ENCODE assay signal across 8 cellular contexts in the genomic region with DNA sequence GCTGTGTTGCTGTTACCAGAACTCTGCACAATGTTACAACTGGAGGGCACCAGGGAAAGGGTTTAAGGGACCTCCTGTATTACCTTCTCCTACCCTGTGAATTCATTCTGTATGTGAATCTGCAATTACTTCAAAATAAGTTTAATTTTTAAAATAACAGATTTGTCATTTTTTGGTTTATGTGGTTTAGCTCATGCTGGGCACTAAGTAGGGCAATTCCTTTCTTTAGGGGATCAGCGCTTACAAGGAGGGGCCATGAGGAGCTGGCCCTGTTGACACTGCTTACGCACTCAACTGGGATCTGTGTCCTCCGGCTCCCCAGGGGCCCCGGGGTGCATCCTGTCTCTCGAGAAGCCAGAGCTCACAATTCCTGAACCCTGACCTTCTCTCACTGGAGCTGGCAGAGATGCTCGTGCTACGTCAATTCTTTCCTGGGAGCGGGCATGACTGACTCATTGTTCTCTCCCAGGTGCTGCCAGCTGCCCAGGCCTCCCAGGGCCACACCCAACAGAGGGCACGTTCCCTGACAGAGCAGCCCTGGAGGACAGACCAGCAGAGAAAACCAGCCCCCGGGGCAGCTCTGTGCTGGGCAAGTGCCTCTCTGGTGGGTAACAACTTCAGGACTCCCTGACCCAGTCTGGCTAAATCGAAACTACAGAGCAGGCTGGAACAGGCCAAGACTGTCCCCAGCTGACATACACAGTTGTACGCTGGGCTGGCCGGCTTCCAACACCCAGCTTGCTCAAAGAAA. TPM values are rescaled to one million over a fixed set of nuclear protein-coding genes. Genes with fewer than 3 reads are reported as not detected.
DNase-seq lines count a peak whose midpoint lies in the region; ATAC-seq and TF ChIP-seq lines count a peak whose summit lies in the region.

No MANE protein-coding gene starts in this region.

- WGBS in trophoblast cell (ENCODE audit: extremely low coverage, insufficient coverage, insufficient read length): no CpG with 5 or more reads among the region's 13 CpGs

- no peak overlapping the region for H3K9ac ChIP-seq in trophoblast cell (ENCODE audit: low read length)

- no peak overlapping the region for H2AFZ ChIP-seq in trophoblast cell (ENCODE audit: insufficient read depth, low read length, poor library complexity)

- H4K91ac ChIP-seq in trophoblast cell (ENCODE audit: low read depth, low read length): no peak overlapping the region

- H3K4ac ChIP-seq in trophoblast cell (ENCODE audit: low read depth, low read length): peak overlapping the region; percentile 51

- H3K4me1 ChIP-seq in foreskin keratinocyte (peaks cover 42% of the 10 kb centered on the region), trophoblast cell (ENCODE audit: control insufficient read depth in 1 of 2, insufficient read depth in 2 of 2, low read length in 2 of 2) (peaks cover 15 to 24% of the 10 kb centered on the region in 2 experiments)

- H3K79me1 ChIP-seq in trophoblast cell (ENCODE audit: low read length): no peaks in the 10 kb centered on the region

- no peak overlapping the region for H3K23ac ChIP-seq in trophoblast cell (ENCODE audit: low read length)

- H3K9me3 ChIP-seq in trophoblast cell (ENCODE audit: insufficient read depth, low read depth, low read length): peaks cover 2% of the 10 kb centered on the region

- H3K14ac ChIP-seq in trophoblast cell (ENCODE audit: low read length): no peak overlapping the region

- H3K4me2 ChIP-seq in trophoblast cell (ENCODE audit: low read length): no peak overlapping the region

- H3K27me3 ChIP-seq in foreskin keratinocyte (no peaks in the 10 kb centered on the region), trophoblast cell (ENCODE audit: insufficient read depth, low read length) (no peaks in the 10 kb centered on the region)

- no peak overlapping the region for H2BK5ac ChIP-seq in trophoblast cell (ENCODE audit: low read depth, low read length, poor library complexity)

- no peak overlapping the region for H4K12ac ChIP-seq in trophoblast cell (ENCODE audit: low read depth, low read length)

- peaks cover 6 to 57% of the 10 kb centered on the region in 2 donors for H3K27me3 Mint-ChIP-seq in effector memory CD8-positive, alpha-beta T cell

- peaks cover 22% of the 10 kb centered on the region for H3K79me2 ChIP-seq in trophoblast cell (ENCODE audit: control insufficient read depth, insufficient read depth, low read length, poor library complexity)

- H2BK120ac ChIP-seq in trophoblast cell (ENCODE audit: insufficient read depth, low read length, poor library complexity): no peak overlapping the region

- no peak overlapping the region for H3K4me3 Mint-ChIP-seq in effector memory CD8-positive, alpha-beta T cell

- TF ChIP-seq CTCF in foreskin keratinocyte (conservative IDR thresholded peaks at IDR 0.05): no peak

- no peaks in the 10 kb centered on the region for H3K9me3 Mint-ChIP-seq in effector memory CD8-positive, alpha-beta T cell

- no peak overlapping the region for H2BK12ac ChIP-seq in trophoblast cell (ENCODE audit: low read length)

- peak overlapping the region; percentile 40 for H3K18ac ChIP-seq in trophoblast cell (ENCODE audit: low read length)

- peak; percentile 91 for ATAC-seq in foreskin keratinocyte
- ATAC-seq in GM18517 (IDR thresholded peaks at IDR 0.05; ENCODE audit: unreplicated experiment): no peak
- no peak for ATAC-seq in effector memory CD8-positive, alpha-beta T cell (replicated peaks)

- DNase-seq in COR-L47 (lab: John Stamatoyannopoulos, UW) (peak; percentile 81), RPMI7951 (ENCODE audit: low read depth) (peak; percentile 96), foreskin keratinocyte (peak; percentile 93 to 97), trophoblast cell (peak; percentile 55 to 71), retina (no peak), NCI-H1105 treated with DMSO at 0.1 percent for 48 hours (lab: John Stamatoyannopoulos, UW) (no peak)
- DNase-seq in effector memory CD8-positive, alpha-beta T cell: no peak

- H3K27ac ChIP-seq in foreskin keratinocyte: peak overlapping the region; percentile 97
- no peak overlapping the region for H3K27ac ChIP-seq in trophoblast cell (ENCODE audit: low read depth, low read length)

- peak overlapping the region in 1 of 2 donors; percentile 64 for H3K27ac Mint-ChIP-seq in effector memory CD8-positive, alpha-beta T cell

- H3K36me3 Mint-ChIP-seq in effector memory CD8-positive, alpha-beta T cell (ENCODE audit: insufficient read depth): no peaks in the 10 kb centered on the region

- H3K4me3 ChIP-seq in trophoblast cell (ENCODE audit: low read depth, low read length): no peak overlapping the region

- H4K8ac ChIP-seq in trophoblast cell (ENCODE audit: low read depth, low read length): no peak overlapping the region

- H2AK5ac ChIP-seq in trophoblast cell (ENCODE audit: low read length): no peak overlapping the region

- H3K4me1 Mint-ChIP-seq in effector memory CD8-positive, alpha-beta T cell (ENCODE audit: low read depth in 2 of 2): peaks cover 4 to 6% of the 10 kb centered on the region in 2 donors

- H3K36me3 ChIP-seq in trophoblast cell (ENCODE audit: control insufficient read depth in 1 of 2, insufficient read depth in 2 of 2, low read length in 2 of 2): peaks cover 7 to 21% of the 10 kb centered on the region in 2 experiments

RNA-seq across cellular contexts. Expression of a gene that starts 36.8 kb away (rescaled TPM):
- total RNA-seq in RPMI7951 (2014; rRNA removed; shearing (Covaris generic)): 45.4 and 48.1 TPM in 2 replicates
- total RNA-seq in foreskin keratinocyte: 100 and 101 TPM in 2 replicates
- 41.7 and 48.4 TPM in 2 replicates for polyA plus RNA-seq in foreskin keratinocyte
- polyA plus RNA-seq in trophoblast cell (2013): 57.7 and 58.8 TPM in 2 replicates

Comparison
In these comparisons a context has a peak if more than half of its experiments do, and no peak if none do; other contexts are left out.
1. DNase-seq: peak in COR-L47 (single experiment), RPMI7951 (single experiment), foreskin keratinocyte (2 of 2) and trophoblast cell (2 of 2); none in retina (single experiment), effector memory CD8-positive, alpha-beta T cell (0 of 3) and NCI-H1105 treated with DMSO at 0.1 percent for 48 hours (single experiment).